36 cellular contexts compared by ENCODE assay signal in genomic region chr6:30121446-30122065, GRCh38. TPM values are rescaled to one million over a fixed set of nuclear protein-coding genes. Genes with fewer than 3 reads are reported as not detected.
"Had no signal": no experiment of that assay in that cellular context is flagged by ENCODE, and none has a peak within 500 bp of the region (broad histone marks: within the 10 kb centered on the region; RNA-seq: fewer than 3 reads in every experiment).

No MANE protein-coding gene starts in this region.

- H3K4me3 Mint-ChIP-seq: naive B cell; naive thymus-derived CD8-positive, alpha-beta T cell; natural killer cell treated with Interleukin-12 subunit alpha and Interleukin-12 subunit beta and Interleukin-15 and Interleukin-18, amount 100 ng/mL, for 72 hours; nephron progenitor cell; neural crest cell; stimulated activated memory B cell treated with anti-CD40 and anti-IgM and Interleukin-4, amounts not matched to agents 10 μg/mL and 1 μg/mL and 100 μg/mL, for 72 hours; stimulated activated naive CD8-positive, alpha-beta T cell treated with anti-CD3 and anti-CD28 coated beads, Interleukin-15, amount 100 ng/mL, for 72 hours had no signal

- H3K9me3 Mint-ChIP-seq: naive B cell; naive thymus-derived CD8-positive, alpha-beta T cell; natural killer cell treated with Interleukin-12 subunit alpha and Interleukin-12 subunit beta and Interleukin-15 and Interleukin-18, amount 100 ng/mL, for 72 hours; nephron progenitor cell; neural crest cell; stimulated activated memory B cell treated with anti-CD40 and anti-IgM and Interleukin-4, amounts not matched to agents 10 μg/mL and 1 μg/mL and 100 μg/mL, for 72 hours; stimulated activated naive CD8-positive, alpha-beta T cell treated with anti-CD3 and anti-CD28 coated beads, Interleukin-15, amount 100 ng/mL, for 72 hours had no signal

- H2AFZ ChIP-seq: parathyroid adenoma had no signal

- DNase-seq: naive B cell; naive thymus-derived CD8-positive, alpha-beta T cell; nephron progenitor cell; nucleus accumbens; ovary; posterior cingulate gyrus; psoas muscle; right cardiac atrium; spleen; stimulated activated CD4-positive, alpha-beta T cell treated with anti-CD3 and anti-CD28 coated beads, Interleukin-12 subunit alpha, Interleukin-12 subunit beta, amount 100 ng/mL, for 4 hours; stimulated activated CD4-positive, alpha-beta T cell treated with anti-CD3 and anti-CD28 coated beads, Interleukin-1b, Interleukin-23, amount 100 ng/mL, for 48 hours; stimulated activated CD4-positive, alpha-beta T cell treated with anti-CD3 and anti-CD28 coated beads, Interleukin-4, amount 100 ng/mL, for 1 hour; stimulated activated CD4-positive, alpha-beta T cell treated with anti-CD3 and anti-CD28 coated beads, Interleukin-4, amount 100 ng/mL, for 4 hours; stimulated activated CD8-positive, alpha-beta memory T cell treated with anti-CD3 and anti-CD28 coated beads, Interleukin-4, amount 100 ng/mL, for 48 hours; stimulated activated naive CD4-positive, alpha-beta T cell; stimulated activated naive CD8-positive, alpha-beta T cell treated with anti-CD3 and anti-CD28 coated beads, Interleukin-15, amount 100 ng/mL, for 72 hours; stimulated activated naive CD8-positive, alpha-beta T cell treated with anti-CD3 and anti-CD28 coated beads, Interleukin-15, Interleukin-2, amounts not matched to agents 100 U/mL and 50 U/mL, for 24 hours; substantia nigra; testis; tibial artery; trophoblast cell; upper lobe of left lung; uterus had no signal

- H3K36me3 Mint-ChIP-seq: naive B cell; naive thymus-derived CD8-positive, alpha-beta T cell; natural killer cell treated with Interleukin-12 subunit alpha and Interleukin-12 subunit beta and Interleukin-15 and Interleukin-18, amount 100 ng/mL, for 72 hours; stimulated activated memory B cell treated with anti-CD40 and anti-IgM and Interleukin-4, amounts not matched to agents 10 μg/mL and 1 μg/mL and 100 μg/mL, for 72 hours had no signal

- H3K9me3 ChIP-seq: neutrophil, ovary, psoas muscle, spleen, suprapubic skin, testis, tibial artery, upper lobe of left lung, uterus had no signal

- H3K4me1 Mint-ChIP-seq: naive B cell; naive thymus-derived CD8-positive, alpha-beta T cell; neural crest cell; stimulated activated naive CD8-positive, alpha-beta T cell treated with anti-CD3 and anti-CD28 coated beads, Interleukin-15, amount 100 ng/mL, for 72 hours had no signal

- H3K4me3 ChIP-seq: ovary, psoas muscle, skin epidermis, smooth muscle cell, spleen, suprapubic skin, testis, tibial artery, upper lobe of left lung, uterus had no signal

- H3K27ac ChIP-seq: neutrophil, ovary, parathyroid adenoma, psoas muscle, skin epidermis, spleen, suprapubic skin, testis, tibial artery, upper lobe of left lung, uterus had no signal

- H3K9ac ChIP-seq: parathyroid adenoma had no signal

- H3K27ac Mint-ChIP-seq: naive B cell; naive thymus-derived CD8-positive, alpha-beta T cell; natural killer cell treated with Interleukin-12 subunit alpha and Interleukin-12 subunit beta and Interleukin-15 and Interleukin-18, amount 100 ng/mL, for 72 hours; nephron progenitor cell; progenitor cell of endocrine pancreas; stimulated activated memory B cell treated with anti-CD40 and anti-IgM and Interleukin-4, amounts not matched to agents 10 μg/mL and 1 μg/mL and 100 μg/mL, for 72 hours; stimulated activated naive CD8-positive, alpha-beta T cell treated with anti-CD3 and anti-CD28 coated beads, Interleukin-15, amount 100 ng/mL, for 72 hours had no signal

- H3K4me1 ChIP-seq: parathyroid adenoma, psoas muscle, spleen, suprapubic skin, testis, tibial artery, upper lobe of left lung, uterus had no signal

- ATAC-seq: naive thymus-derived CD8-positive, alpha-beta T cell; natural killer cell treated with Interleukin-12 subunit alpha and Interleukin-12 subunit beta and Interleukin-15 and Interleukin-18, amount 100 ng/mL, for 72 hours; psoas muscle; right cardiac atrium; sciatic nerve; stimulated activated memory B cell treated with anti-CD40 and anti-IgM and Interleukin-4, amounts not matched to agents 10 μg/mL and 1 μg/mL and 100 μg/mL, for 72 hours; stimulated activated naive CD8-positive, alpha-beta T cell treated with anti-CD3 and anti-CD28 coated beads, Interleukin-15, amount 100 ng/mL, for 72 hours; stimulated activated naive CD8-positive, alpha-beta T cell treated with anti-CD3 and anti-CD28 coated beads, Interleukin-15, Interleukin-2, amounts not matched to agents 100 U/mL and 50 U/mL, for 24 hours had no signal

- H3K4me2 ChIP-seq: smooth muscle cell had no signal

- H3K79me2 ChIP-seq: parathyroid adenoma had no signal

- H3K36me3 ChIP-seq: neutrophil, ovary, spleen, suprapubic skin, tibial artery, upper lobe of left lung, uterus had no signal

- H3K27me3 ChIP-seq: ovary, testis, upper lobe of left lung, uterus had no signal

RNA-seq across cellular contexts. Expression of gene TRIM31, which starts 8.7 kb away (rescaled TPM):
- total RNA-seq: naive thymus-derived CD8-positive, alpha-beta T cell; natural killer cell treated with Interleukin-12 subunit alpha and Interleukin-12 subunit beta and Interleukin-15 and Interleukin-18, amount 100 ng/mL, for 72 hours; neural crest cell; omental fat pad; ovary; progenitor cell of endocrine pancreas; psoas muscle; renal cortical epithelial cell; right cardiac atrium; sciatic nerve; spleen; uterus had no signal
- polyA plus RNA-seq: ovary, right cardiac atrium, smooth muscle cell had no signal

RNA-seq across cellular contexts. Expression of gene TRIM40, which starts 14.4 kb away (rescaled TPM):
- total RNA-seq: naive thymus-derived CD8-positive, alpha-beta T cell; natural killer cell treated with Interleukin-12 subunit alpha and Interleukin-12 subunit beta and Interleukin-15 and Interleukin-18, amount 100 ng/mL, for 72 hours; neural crest cell; omental fat pad; ovary; progenitor cell of endocrine pancreas; psoas muscle; renal cortical epithelial cell; right cardiac atrium; sciatic nerve; smooth muscle cell; suprapubic skin; upper lobe of left lung; urinary bladder; uterus had no signal
- polyA plus RNA-seq: naive thymus-derived CD8-positive, alpha-beta T cell; ovary; right cardiac atrium; smooth muscle cell; spleen; urinary bladder had no signal

RNA-seq across cellular contexts. Expression of gene TRIM10, which starts 39.5 kb away (rescaled TPM):
- total RNA-seq: naive thymus-derived CD8-positive, alpha-beta T cell; natural killer cell treated with Interleukin-12 subunit alpha and Interleukin-12 subunit beta and Interleukin-15 and Interleukin-18, amount 100 ng/mL, for 72 hours; neural crest cell; progenitor cell of endocrine pancreas; renal cortical epithelial cell; right cardiac atrium; smooth muscle cell had no signal
- polyA plus RNA-seq: naive thymus-derived CD8-positive, alpha-beta T cell; ovary; psoas muscle; right cardiac atrium; smooth muscle cell; urinary bladder had no signal

RNA-seq across cellular contexts. Expression of gene TRIM15, which starts 41.8 kb away (rescaled TPM):
- total RNA-seq: naive thymus-derived CD8-positive, alpha-beta T cell; neural crest cell; omental fat pad; progenitor cell of endocrine pancreas; psoas muscle; renal cortical epithelial cell; right cardiac atrium; sciatic nerve; smooth muscle cell; urinary bladder; uterus had no signal
- polyA plus RNA-seq: naive thymus-derived CD8-positive, alpha-beta T cell; ovary; right cardiac atrium; smooth muscle cell; urinary bladder had no signal

RNA-seq across cellular contexts. Expression of gene RNF39, which starts 46.0 kb away (rescaled TPM):
- total RNA-seq: naive thymus-derived CD8-positive, alpha-beta T cell; natural killer cell treated with Interleukin-12 subunit alpha and Interleukin-12 subunit beta and Interleukin-15 and Interleukin-18, amount 100 ng/mL, for 72 hours; neural crest cell; progenitor cell of endocrine pancreas; psoas muscle; right cardiac atrium; sciatic nerve; spleen had no signal
- polyA plus RNA-seq: right cardiac atrium, spleen had no signal
